8 cellular contexts compared by ENCODE assay signal in the genomic region with DNA sequence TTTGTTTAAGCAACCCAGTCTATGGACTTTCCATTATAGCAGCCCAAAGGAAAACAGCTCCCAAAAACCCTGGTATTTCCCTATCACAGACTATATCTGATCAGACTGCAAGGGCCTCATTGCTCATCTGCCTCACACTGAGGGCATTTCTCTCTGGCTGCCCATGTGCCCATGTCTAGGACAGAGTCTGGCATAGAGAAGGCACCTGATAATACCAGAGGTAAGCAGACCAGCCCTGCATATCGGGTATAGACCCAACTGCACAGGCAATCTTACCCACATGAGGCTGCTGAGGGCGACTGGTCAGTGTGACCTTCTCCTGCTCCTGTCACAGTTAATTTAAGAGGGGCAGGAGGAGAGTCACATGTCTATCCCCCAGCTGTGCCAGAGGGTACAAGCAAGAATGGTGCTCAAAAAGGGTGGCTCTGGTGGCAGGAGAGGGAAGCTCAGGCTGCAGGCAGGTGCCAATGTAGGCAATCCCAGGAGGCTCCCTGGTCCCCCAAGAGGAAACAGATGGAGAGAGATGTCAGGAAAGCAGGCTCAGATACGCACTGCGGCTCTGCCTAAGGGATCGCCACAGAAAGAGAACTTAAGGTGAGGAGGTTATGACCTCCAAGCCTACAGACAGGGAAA.
DNase-seq lines count a peak whose midpoint lies in the region; ATAC-seq and TF ChIP-seq lines count a peak whose summit lies in the region.

No MANE protein-coding gene starts in this region.

- H3K27ac ChIP-seq in RWPE1 (peak overlapping the region; percentile 100), rectal smooth muscle tissue (ENCODE audit: low read depth, low read length) (peak overlapping the region; percentile 96)

- H3K36me3 ChIP-seq in rectal smooth muscle tissue (ENCODE audit: control insufficient read depth, insufficient read depth, low read length) = no peaks in the 10 kb centered on the region

- no peak for ATAC-seq in HG02798 (IDR thresholded peaks at IDR 0.05; ENCODE audit: poor library complexity, unreplicated experiment)

- no peaks in the 10 kb centered on the region for H3K27me3 ChIP-seq in rectal smooth muscle tissue (ENCODE audit: control insufficient read depth, insufficient read depth, low read length)

- CTCF ChIA-PET in RWPE1 (lab: Yijun Ruan, JAX) = interaction anchor here (1.0 kb wide), 1 partner anchor 654 kb away, joined by 3 read pairs; a partner anchor contains a TSS

- DNase-seq in DMS53 (lab: John Stamatoyannopoulos, UW) (peak; percentile 9), DMS53 treated with DMSO at 0.1 percent for 48 hours (lab: John Stamatoyannopoulos, UW; ENCODE audit: unreplicated experiment) (no peak), RWPE1 (ENCODE audit: low spot score) (no peak), epithelial cell of esophagus (ENCODE audit: low read depth) (no peak), SKM-1 treated with dmso at 0.1 percent for 144 hours (lab: John Stamatoyannopoulos, UW; ENCODE audit: unreplicated experiment) (no peak), NCI-H1048 (lab: John Stamatoyannopoulos, UW) (no peak)

- no peak for TF ChIP-seq CTCF in RWPE1 (conservative IDR thresholded peaks at IDR 0.05; ENCODE audit: low read depth)
- TF ChIP-seq CTCF in epithelial cell of esophagus (IDR thresholded peaks at IDR 0.05; ENCODE audit: insufficient read depth, low read depth, low read length, missing control alignments) = no peak

- POLR2A ChIA-PET in RWPE1 (lab: Yijun Ruan, JAX; ENCODE audit: low non-redundant PET) = interaction anchor here (1.4 kb wide), 1 partner anchor 10 kb away, joined by 3 read pairs; no protein-coding TSS in a partner anchor

- H3K4me3 ChIP-seq in epithelial cell of esophagus (ENCODE audit: low read length) (peak overlapping the region; percentile 13), rectal smooth muscle tissue (ENCODE audit: low read length) (peak overlapping the region; percentile 96)

- peaks cover 65% of the 10 kb centered on the region for H3K4me1 ChIP-seq in rectal smooth muscle tissue (ENCODE audit: control insufficient read depth, insufficient read depth, low read length)

- H3K9ac ChIP-seq in rectal smooth muscle tissue (ENCODE audit: low read length) = no peak overlapping the region
